ENCODE assay signal across 8 cellular contexts in the genomic region with DNA sequence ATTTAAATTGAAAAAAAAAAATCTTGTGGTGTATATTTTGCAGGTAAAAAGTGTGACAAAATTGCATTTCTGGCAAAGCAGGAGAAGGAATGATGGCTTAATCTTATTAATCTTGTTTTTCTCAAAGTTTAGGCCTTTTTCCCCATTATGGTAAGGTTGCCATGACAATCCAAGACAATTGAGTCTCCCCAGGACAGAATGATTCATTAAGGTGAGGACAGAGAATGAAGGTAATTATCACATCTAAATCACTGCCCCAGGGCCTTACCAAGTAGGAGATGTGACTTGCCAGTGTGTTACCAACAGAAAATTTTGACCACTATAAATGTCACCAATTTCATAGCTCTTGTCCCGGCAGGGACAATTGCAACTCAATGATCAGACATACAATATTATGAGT.
"Had no signal": no experiment of that assay in that cellular context is flagged by ENCODE, and none has a peak within 500 bp of the region (broad histone marks: within the 10 kb centered on the region; RNA-seq: fewer than 3 reads in every experiment).

No MANE protein-coding gene starts in this region.

- H3K9me3 ChIP-seq: HAP-1 had no signal

- H3K4me3 ChIP-seq: HAP-1 had no signal

- H3K4me1 ChIP-seq: HAP-1 had no signal

- DNase-seq: GOT3, H7, HFFc6, KBM-7 had no signal

- H3K9ac ChIP-seq: KMS-11 had no signal

- H3K4me2 ChIP-seq: KMS-11 had no signal

- H3K27ac ChIP-seq: HL-60, KMS-11 had no signal

- ATAC-seq: HCT116 had no signal

- H3K36me3 ChIP-seq: HAP-1 had no signal
